Comparison of ENCODE assay signal across 15 cellular contexts in the genomic region with DNA sequence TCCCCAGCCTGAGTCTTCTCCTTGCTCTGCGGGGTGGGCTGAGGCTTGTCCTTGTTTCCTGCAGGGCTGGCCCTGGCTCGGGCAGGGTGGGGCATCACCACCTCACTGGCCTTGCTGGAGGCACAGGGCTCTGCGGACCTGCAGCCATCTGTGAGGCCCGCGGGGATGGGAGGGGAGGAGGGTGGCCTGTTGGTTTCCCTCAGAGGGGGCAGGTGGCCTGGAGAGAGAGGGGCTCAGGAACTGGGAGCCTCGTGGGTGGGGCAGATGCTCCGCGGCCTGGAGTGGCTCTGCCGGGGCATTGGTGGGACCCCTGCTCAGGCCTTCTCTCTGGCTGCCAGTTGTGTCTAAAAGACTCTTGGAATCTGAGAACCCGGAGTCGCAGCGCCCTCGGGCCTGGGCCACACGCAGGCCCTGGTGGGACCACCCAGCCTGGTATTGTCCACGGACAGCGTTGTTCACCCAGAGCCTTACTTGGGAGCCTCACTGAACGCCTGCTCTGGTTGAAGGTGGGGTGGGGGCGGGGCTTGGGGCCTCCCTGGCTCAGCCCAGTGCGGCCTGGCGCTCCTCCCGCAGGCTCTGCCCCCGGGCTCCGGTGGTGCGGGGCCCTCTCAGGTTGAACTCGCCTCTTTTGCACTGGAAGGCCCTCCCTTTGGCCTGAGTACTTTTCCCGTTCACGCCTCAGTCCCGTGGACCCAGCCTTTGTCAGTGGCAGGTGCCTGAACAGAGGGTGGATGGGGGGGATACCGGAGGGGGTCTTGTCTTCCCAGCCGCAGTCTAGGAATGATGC.
A peak's percentile ranks its signal among the peaks of the same experiment; 100 is the strongest.
DNase-seq lines count a peak whose midpoint lies in the region; ATAC-seq and TF ChIP-seq lines count a peak whose summit lies in the region.
"Had no signal": no experiment of that assay in that cellular context is flagged by ENCODE, and none has a peak within 500 bp of the region (broad histone marks: within the 10 kb centered on the region; RNA-seq: fewer than 3 reads in every experiment).

No MANE protein-coding gene starts in this region.

- no peak overlapping the region for H3K9ac ChIP-seq in HUES6 (ENCODE audit: low read length)
- no peak overlapping the region for H3K9ac ChIP-seq in liver (ENCODE audit: low read depth in 1 of 2, low read length in 2 of 2)

- WGBS in liver = 51% methylated on average over 30 of the region's 30 CpGs

- ATAC-seq in stimulated activated effector memory CD8-positive, alpha-beta T cell treated with anti-CD3 and anti-CD28 coated beads, Interleukin-12 subunit alpha, Interleukin-12 subunit beta, amount 100 ng/mL, for 72 hours = no peak
- ATAC-seq: activated CD8-positive, alpha-beta T cell treated with anti-CD3 and anti-CD28 coated beads, Interleukin-2, amount 10 ng/mL, durations not matched to agents 7 days and 5 days; HCT116; SK-N-SH treated with all-trans-retinoic acid at 6 μM for 48 hours had no signal

- no peaks in the 10 kb centered on the region for H3K9me3 ChIP-seq in HUES6 (ENCODE audit: control insufficient read depth, insufficient read depth, low read depth, low read length)
- no peaks in the 10 kb centered on the region for H3K9me3 ChIP-seq in liver (ENCODE audit: control insufficient read depth in 4 of 4, low read length in 3 of 4)
- H3K9me3 ChIP-seq: transverse colon had no signal

- no peak overlapping the region for H3K4me3 Mint-ChIP-seq in brain
- no peak overlapping the region for H3K4me3 Mint-ChIP-seq in stimulated activated effector memory CD8-positive, alpha-beta T cell treated with anti-CD3 and anti-CD28 coated beads, Interleukin-12 subunit alpha, Interleukin-12 subunit beta, amount 100 ng/mL, for 72 hours
- H3K4me3 Mint-ChIP-seq: activated CD8-positive, alpha-beta T cell treated with anti-CD3 and anti-CD28 coated beads, Interleukin-2, amount 10 ng/mL, durations not matched to agents 7 days and 5 days had no signal

- H3K27ac Mint-ChIP-seq in brain = peak overlapping the region in 4 of 5 experiments; percentile 94 to 100 (median 96)
- H3K27ac Mint-ChIP-seq in stimulated activated effector memory CD8-positive, alpha-beta T cell treated with anti-CD3 and anti-CD28 coated beads, Interleukin-12 subunit alpha, Interleukin-12 subunit beta, amount 100 ng/mL, for 72 hours = peak overlapping the region; percentile 84
- H3K27ac Mint-ChIP-seq: activated CD8-positive, alpha-beta T cell treated with anti-CD3 and anti-CD28 coated beads, Interleukin-2, amount 10 ng/mL, durations not matched to agents 7 days and 5 days had no signal

- TF ChIP-seq CTCF in brain (conservative IDR thresholded peaks at IDR 0.05) (no peak), liver (IDR thresholded peaks at IDR 0.05; ENCODE audit: low read depth, low read length, missing input control) (no peak)

- no peak for DNase-seq in stimulated activated effector memory CD8-positive, alpha-beta T cell treated with anti-CD3 and anti-CD28 coated beads, Interleukin-12 subunit alpha, Interleukin-12 subunit beta, amount 100 ng/mL, for 72 hours (ENCODE audit: low spot score in 2 of 2)
- no peak for DNase-seq in ecto neural progenitor cell (ENCODE audit: low spot score)
- DNase-seq in dedifferentiated amniotic fluid mesenchymal stem cell (ENCODE audit: extremely low spot score) = no peak
- DNase-seq in activated CD8-positive, alpha-beta memory T cell treated with anti-CD3 and anti-CD28 coated beads, Interleukin-2, amount 50 U/mL, for 4 hours = no peak
- DNase-seq in HT-29 (ENCODE audit: low spot score) = no peak
- DNase-seq: activated CD8-positive, alpha-beta T cell treated with anti-CD3 and anti-CD28 coated beads, Interleukin-2, amount 10 ng/mL, durations not matched to agents 7 days and 5 days; AML-193; DMS53; NCI-H2029 treated with DMSO at 0.1 percent for 48 hours; transverse colon had no signal

- no peak for TF ChIP-seq RAD21 in liver (IDR thresholded peaks at IDR 0.05)

- H3K4me1 ChIP-seq in HUES6 (ENCODE audit: control insufficient read depth, insufficient read depth, low read length) = peaks cover 12% of the 10 kb centered on the region; the same call in 1 of the 2 replicates
- H3K4me1 ChIP-seq in liver (ENCODE audit: control insufficient read depth in 4 of 4, insufficient read depth in 4 of 4, low read length in 3 of 4) = peaks cover 28 to 86% (median 60%) of the 10 kb centered on the region in 4 donors

- H3K9me3 Mint-ChIP-seq in brain = no peaks in the 10 kb centered on the region
- H3K9me3 Mint-ChIP-seq in stimulated activated effector memory CD8-positive, alpha-beta T cell treated with anti-CD3 and anti-CD28 coated beads, Interleukin-12 subunit alpha, Interleukin-12 subunit beta, amount 100 ng/mL, for 72 hours = no peaks in the 10 kb centered on the region

- H3K27ac ChIP-seq in HUES6 (ENCODE audit: low read depth, low read length) (0 out of 2 replicates have a peak overlapping the region, but pooled peaks have one; percentile 41), liver (ENCODE audit: low read depth in 1 of 2, low read length in 2 of 2) (peak overlapping the region; percentile 87 to 89)

- H3K36me3 Mint-ChIP-seq in brain = peaks cover 11% of the 10 kb centered on the region
- peaks cover 95% of the 10 kb centered on the region for H3K36me3 Mint-ChIP-seq in stimulated activated effector memory CD8-positive, alpha-beta T cell treated with anti-CD3 and anti-CD28 coated beads, Interleukin-12 subunit alpha, Interleukin-12 subunit beta, amount 100 ng/mL, for 72 hours

- H3K27me3 Mint-ChIP-seq in brain = peaks cover 3% of the 10 kb centered on the region

- H3K4me1 Mint-ChIP-seq in brain = peaks cover 78% of the 10 kb centered on the region
- peaks cover 24% of the 10 kb centered on the region for H3K4me1 Mint-ChIP-seq in stimulated activated effector memory CD8-positive, alpha-beta T cell treated with anti-CD3 and anti-CD28 coated beads, Interleukin-12 subunit alpha, Interleukin-12 subunit beta, amount 100 ng/mL, for 72 hours

- peaks cover 23% of the 10 kb centered on the region for H3K36me3 ChIP-seq in HUES6 (ENCODE audit: control insufficient read depth, insufficient read depth, low read length)
- H3K36me3 ChIP-seq in liver (ENCODE audit: control insufficient read depth in 4 of 4, insufficient read depth in 3 of 4, low read depth in 1 of 4, low read length in 3 of 4) = peaks cover 0 to 17% (median 13%) of the 10 kb centered on the region in 4 donors
- H3K36me3 ChIP-seq: transverse colon had no signal

- no peak overlapping the region for H3K4me3 ChIP-seq in HUES6 (ENCODE audit: low read depth, low read length)
- H3K4me3 ChIP-seq in liver (ENCODE audit: low read depth in 1 of 3, low read length in 3 of 3) = no peak overlapping the region
- H3K4me3 ChIP-seq: transverse colon had no signal

- no peaks in the 10 kb centered on the region for H3K27me3 ChIP-seq in HUES6 (ENCODE audit: control insufficient read depth, insufficient read depth, low read length)
- H3K27me3 ChIP-seq in liver (ENCODE audit: control insufficient read depth in 4 of 4, insufficient read depth in 4 of 4, low read length in 3 of 4) = no peaks in the 10 kb centered on the region

TF ChIP-seq in liver, 16 proteins besides CTCF, POLR2A, EP300 and RAD21:
- TF ChIP-seq YY1 (IDR thresholded peaks at IDR 0.05) (no peak), HNF4G (IDR thresholded peaks at IDR 0.05) (no peak), JUND (IDR thresholded peaks at IDR 0.05) (no peak), SP1 (IDR thresholded peaks at IDR 0.05) (no peak), GABPA (IDR thresholded peaks at IDR 0.05 in 1 of 2, conservative IDR thresholded peaks at IDR 0.05 in 1 of 2) (no peak), EGR1 (IDR thresholded peaks at IDR 0.05; ENCODE audit: low read depth in 2 of 2) (no peak), RXRA (IDR thresholded peaks at IDR 0.05) (peak in 1 of 2 donors; percentile 14), HNF4A (conservative IDR thresholded peaks at IDR 0.05) (peak in 1 of 2 donors; percentile 5), NR2F2 (IDR thresholded peaks at IDR 0.05) (no peak), TAF1 (conservative IDR thresholded peaks at IDR 0.05) (no peak)
- TF ChIP-seq, protein P1, sequence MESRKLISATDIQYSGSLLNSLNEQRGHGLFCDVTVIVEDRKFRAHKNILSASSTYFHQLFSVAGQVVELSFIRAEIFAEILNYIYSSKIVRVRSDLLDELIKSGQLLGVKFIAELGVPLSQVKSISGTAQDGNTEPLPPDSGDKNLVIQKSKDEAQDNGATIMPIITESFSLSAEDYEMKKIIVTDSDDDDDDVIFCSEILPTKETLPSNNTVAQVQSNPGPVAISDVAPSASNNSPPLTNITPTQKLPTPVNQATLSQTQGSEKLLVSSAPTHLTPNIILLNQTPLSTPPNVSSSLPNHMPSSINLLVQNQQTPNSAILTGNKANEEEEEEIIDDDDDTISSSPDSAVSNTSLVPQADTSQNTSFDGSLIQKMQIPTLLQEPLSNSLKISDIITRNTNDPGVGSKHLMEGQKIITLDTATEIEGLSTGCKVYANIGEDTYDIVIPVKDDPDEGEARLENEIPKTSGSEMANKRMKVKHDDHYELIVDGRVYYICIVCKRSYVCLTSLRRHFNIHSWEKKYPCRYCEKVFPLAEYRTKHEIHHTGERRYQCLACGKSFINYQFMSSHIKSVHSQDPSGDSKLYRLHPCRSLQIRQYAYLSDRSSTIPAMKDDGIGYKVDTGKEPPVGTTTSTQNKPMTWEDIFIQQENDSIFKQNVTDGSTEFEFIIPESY (IDR thresholded peaks at IDR 0.05) = no peak
